8 cellular contexts compared by ENCODE assay signal in genomic region chr1:110916669-110917306, GRCh38. TPM values are rescaled to one million over a fixed set of nuclear protein-coding genes. Genes with fewer than 3 reads are reported as not detected.
A peak's percentile ranks its signal among the peaks of the same experiment; 100 is the strongest.
DNase-seq lines count a peak whose midpoint lies in the region; ATAC-seq and TF ChIP-seq lines count a peak whose summit lies in the region.

No MANE protein-coding gene starts in this region.

- H3K4me2 ChIP-seq in Loucy (ENCODE audit: low read depth, low read length, poor library complexity, severe bottlenecking), result peak overlapping the region; percentile 60

- H3K36me3 ChIP-seq in Loucy (ENCODE audit: insufficient read depth, low read length), result no peaks in the 10 kb centered on the region
- H3K36me3 ChIP-seq in suprapubic skin, result no peaks in the 10 kb centered on the region

- H3K4me1 ChIP-seq in Loucy (ENCODE audit: insufficient read depth, low read length, poor library complexity, severe bottlenecking), result peaks cover 12% of the 10 kb centered on the region
- no peaks in the 10 kb centered on the region for H3K4me1 ChIP-seq in suprapubic skin

- no peaks in the 10 kb centered on the region for H3K79me2 ChIP-seq in Loucy (ENCODE audit: insufficient read depth, low read length)

- peak; percentile 70 for ATAC-seq in GM19035 (IDR thresholded peaks at IDR 0.05; ENCODE audit: unreplicated experiment)

- peak overlapping the region; percentile 65 for H3K27ac Mint-ChIP-seq in activated naive CD8-positive, alpha-beta T cell treated with anti-CD3 and anti-CD28 coated beads for 36 hours

- no peaks in the 10 kb centered on the region for H3K27me3 ChIP-seq in Loucy (ENCODE audit: insufficient read depth, low read length, poor library complexity, severe bottlenecking)
- H3K27me3 ChIP-seq in suprapubic skin, result no peaks in the 10 kb centered on the region

- H3F3A ChIP-seq in Loucy (ENCODE audit: low read depth), result no peaks in the 10 kb centered on the region

- H3K9me3 ChIP-seq in Loucy (ENCODE audit: insufficient read depth, low read depth, low read length), result no peaks in the 10 kb centered on the region; the same call in 1 of the 2 replicates
- H3K9me3 ChIP-seq in suprapubic skin, result peaks cover 6% of the 10 kb centered on the region

- TF ChIP-seq CTCF in Loucy (conservative IDR thresholded peaks at IDR 0.05; ENCODE audit: low read length), result no peak
- no peak for TF ChIP-seq CTCF in suprapubic skin (IDR thresholded peaks at IDR 0.05)

- peaks cover 8% of the 10 kb centered on the region for H3K4me1 Mint-ChIP-seq in activated naive CD8-positive, alpha-beta T cell treated with anti-CD3 and anti-CD28 coated beads for 36 hours

- DNase-seq in AG20443 (ENCODE audit: low spot score) (peak; percentile 48), mucosa of gallbladder (ENCODE audit: low spot score) (no peak), suprapubic skin (ENCODE audit: low spot score in 2 of 2) (no peak), cardiac septum (ENCODE audit: low spot score) (no peak)
- DNase-seq in activated naive CD8-positive, alpha-beta T cell treated with anti-CD3 and anti-CD28 coated beads for 36 hours, result peak; percentile 26
- peak; percentile 16 for DNase-seq in stimulated activated CD4-positive, alpha-beta T cell treated with anti-CD3 and anti-CD28 coated beads, Interleukin-4, amount 100 ng/mL, for 1 hour

- no peak for TF ChIP-seq POLR2A in suprapubic skin (IDR thresholded peaks at IDR 0.05)

- intact Hi-C loops in cardiac septum (cut with DNase I), result no loop called here

- no peaks in the 10 kb centered on the region for H4K20me1 ChIP-seq in Loucy (ENCODE audit: insufficient read depth, low read length, poor library complexity, severe bottlenecking)

- H2AFZ ChIP-seq in Loucy (ENCODE audit: low read length), result peak overlapping the region; percentile 64

- peak overlapping the region; percentile 54 for H3K4me3 Mint-ChIP-seq in activated naive CD8-positive, alpha-beta T cell treated with anti-CD3 and anti-CD28 coated beads for 36 hours

- WGBS in suprapubic skin, result 26% methylated on average over 2 of the region's 2 CpGs

- peaks cover 11% of the 10 kb centered on the region for H3K9me3 Mint-ChIP-seq in activated naive CD8-positive, alpha-beta T cell treated with anti-CD3 and anti-CD28 coated beads for 36 hours

- no peak for TF ChIP-seq EP300 in suprapubic skin (IDR thresholded peaks at IDR 0.05)

- H3K27ac ChIP-seq in suprapubic skin, result no peak overlapping the region

- H3K27me3 Mint-ChIP-seq in activated naive CD8-positive, alpha-beta T cell treated with anti-CD3 and anti-CD28 coated beads for 36 hours, result no peaks in the 10 kb centered on the region

- peak overlapping the region; percentile 7 for H3K9ac ChIP-seq in Loucy (ENCODE audit: low read depth, low read length, poor library complexity, severe bottlenecking)

- no peaks in the 10 kb centered on the region for H3K9me2 ChIP-seq in Loucy (replicated peaks; ENCODE audit: low read depth, low read length)

- H3K4me3 ChIP-seq in Loucy (ENCODE audit: low read length, poor library complexity, severe bottlenecking) (peak overlapping the region; percentile 58), suprapubic skin (no peak overlapping the region)

- H3K36me3 Mint-ChIP-seq in activated naive CD8-positive, alpha-beta T cell treated with anti-CD3 and anti-CD28 coated beads for 36 hours, result peaks cover 2% of the 10 kb centered on the region

RNA-seq across cellular contexts. Expression of gene CD53, which starts 43.8 kb away (rescaled TPM):
- total RNA-seq in activated naive CD8-positive, alpha-beta T cell treated with anti-CD3 and anti-CD28 coated beads for 36 hours, result 100 to 1,000 TPM; 191 to 193 TPM
- total RNA-seq in mucosa of gallbladder (39.4 TPM), suprapubic skin (10 to 100 TPM in 2 of 4 donors, 1 to 10 TPM in 2; 6.2 to 11.1 (median 9.3) TPM), cardiac septum (5.2 TPM)

RNA-seq across cellular contexts. Expression of gene LRIF1, which starts 46.9 kb away (rescaled TPM):
- total RNA-seq in activated naive CD8-positive, alpha-beta T cell treated with anti-CD3 and anti-CD28 coated beads for 36 hours, result 10 to 100 TPM; 14.6 TPM
- total RNA-seq in mucosa of gallbladder (7.2 TPM), suprapubic skin (10 to 100 TPM in 1 of 4 donors, 1 to 10 TPM in 3; 7.9 to 11.5 (median 8.7) TPM), cardiac septum (16.5 TPM)

Comparison
In these comparisons a context has a peak if more than half of its experiments do, and no peak if none do; other contexts are left out.
1. DNase-seq: peak in AG20443 (single experiment), activated naive CD8-positive, alpha-beta T cell treated with anti-CD3 and anti-CD28 coated beads for 36 hours (single experiment) and stimulated activated CD4-positive, alpha-beta T cell treated with anti-CD3 and anti-CD28 coated beads, Interleukin-4, amount 100 ng/mL, for 1 hour (single experiment); none in mucosa of gallbladder (single experiment), suprapubic skin (0 of 2) and cardiac septum (single experiment).